ENCODE assay signal across 8 cellular contexts in the genomic region with DNA sequence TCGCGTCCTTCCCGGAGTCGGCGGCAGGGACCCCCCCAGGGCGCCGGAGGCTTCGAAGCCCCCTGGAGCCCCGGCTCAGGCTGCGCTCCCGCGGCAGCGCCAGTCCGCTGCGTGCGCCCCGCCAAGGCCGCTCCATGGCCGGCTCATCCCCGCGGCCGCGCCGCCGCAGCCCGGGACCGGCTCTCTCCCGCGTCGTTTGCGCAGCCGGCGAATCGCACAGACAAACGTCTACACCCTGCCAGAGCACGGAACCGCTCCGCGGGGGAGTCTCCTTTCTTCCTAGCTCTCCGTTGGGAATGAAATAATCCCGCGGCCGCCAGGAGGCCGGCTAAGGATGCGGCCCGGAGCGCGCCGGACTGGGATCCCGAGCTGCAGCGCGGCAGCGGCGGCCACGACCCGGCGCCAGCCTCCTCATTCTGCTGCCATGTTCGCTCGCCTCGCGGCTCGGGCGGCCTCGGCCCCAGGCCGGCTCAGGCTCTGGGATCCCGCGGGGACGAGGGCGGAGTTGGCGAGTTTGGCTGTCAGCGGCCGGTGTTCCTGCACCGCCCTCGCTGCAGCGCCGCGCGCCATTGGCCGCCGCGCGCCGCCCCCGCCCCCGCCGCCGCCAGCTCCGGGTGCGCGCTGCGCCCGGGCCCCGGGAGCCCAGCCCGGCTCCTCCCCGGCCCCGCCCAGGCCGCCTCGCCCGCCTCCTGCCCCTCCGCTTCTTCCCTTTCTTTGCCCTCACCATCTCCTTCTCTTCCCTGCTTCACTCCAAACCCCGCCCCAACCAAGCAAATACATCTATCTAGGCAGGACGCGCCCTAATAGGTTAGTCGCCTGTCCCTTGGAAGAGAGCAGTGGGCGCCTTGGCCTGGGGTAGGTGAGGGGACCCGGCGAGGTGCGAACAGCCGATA. TPM values are rescaled to one million over a fixed set of nuclear protein-coding genes. Genes with fewer than 3 reads are reported as not detected.
DNase-seq lines count a peak whose midpoint lies in the region; ATAC-seq and TF ChIP-seq lines count a peak whose summit lies in the region.

A gene with protein sequence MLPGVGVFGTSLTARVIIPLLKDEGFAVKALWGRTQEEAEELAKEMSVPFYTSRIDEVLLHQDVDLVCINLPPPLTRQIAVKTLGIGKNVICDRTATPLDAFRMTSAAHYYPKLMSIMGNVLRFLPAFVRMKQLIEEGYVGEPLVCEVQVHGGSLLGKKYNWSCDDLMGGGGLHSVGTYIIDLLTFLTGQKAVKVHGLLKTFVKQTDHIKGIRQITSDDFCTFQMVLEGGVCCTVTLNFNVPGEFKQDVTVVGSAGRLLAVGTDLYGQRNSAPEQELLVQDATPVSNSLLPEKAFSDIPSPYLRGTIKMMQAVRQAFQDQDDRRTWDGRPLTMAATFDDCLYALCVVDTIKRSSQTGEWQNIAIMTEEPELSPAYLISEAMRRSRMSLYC (minus strand): TSS at position 479 of the 893 bp plus-strand sequence. CDS start 710 bp downstream, outside the sequence.

- H3K4me3 ChIP-seq in Caco-2 (ENCODE audit: low read depth, low read length), result peak within 1 kb of the TSS; percentile 56
- peak within 1 kb of the TSS; percentile 63 for H3K4me3 ChIP-seq in NT2/D1 (ENCODE audit: insufficient read length, low read depth)
- peak within 1 kb of the TSS; percentile 77 for H3K4me3 ChIP-seq in epithelial cell of esophagus (ENCODE audit: low read length)
- peak within 1 kb of the TSS; percentile 71 for H3K4me3 ChIP-seq in mononuclear cell (ENCODE audit: low read length)

- H3K4me3 Mint-ChIP-seq in Caco-2 (ENCODE audit: unreplicated experiment), result peak within 1 kb of the TSS; percentile 78

- H3K27me3 ChIP-seq in Caco-2 (replicated peaks; ENCODE audit: control insufficient read depth, insufficient read depth, low read length), result peaks cover 4% of the 10 kb centered on the region; the same call in 1 of the 2 replicates
- H3K27me3 ChIP-seq in NT2/D1 (ENCODE audit: insufficient read depth, insufficient read length), result peaks cover 64% of the 10 kb centered on the region
- H3K27me3 ChIP-seq in mononuclear cell (ENCODE audit: insufficient read depth, low read length), result no peaks in the 10 kb centered on the region

- no peaks in the 10 kb centered on the region for H3K36me3 ChIP-seq in Caco-2 (ENCODE audit: control insufficient read depth, insufficient read depth, low read length)
- H3K36me3 ChIP-seq in NT2/D1 (ENCODE audit: insufficient read depth, insufficient read length, low read length), result no peaks in the 10 kb centered on the region

- H3K27ac Mint-ChIP-seq in Caco-2 (ENCODE audit: unreplicated experiment), result no peak within 1 kb of the TSS

- peaks cover 39% of the 10 kb centered on the region for H3K27me3 Mint-ChIP-seq in Caco-2 (ENCODE audit: insufficient read depth, unreplicated experiment)

- POLR2A ChIA-PET in Caco-2 (lab: Charles Lee), result interaction anchor here (0.6 kb wide), 2 partner anchors 41 to 208 kb away, joined by 5 to 6 read pairs; no protein-coding TSS in a partner anchor

- TF ChIP-seq CTCF in Caco-2 (IDR thresholded peaks at IDR 0.05; ENCODE audit: insufficient read depth in 1 of 2, low read depth in 1 of 2, low read length in 1 of 2, severe bottlenecking in 1 of 2, unreplicated experiment in 1 of 2) (peak in 1 of 2 experiments; percentile 14), epithelial cell of esophagus (IDR thresholded peaks at IDR 0.05; ENCODE audit: insufficient read depth, low read depth, low read length, missing control alignments) (peak; percentile 25)

- H3K4me1 ChIP-seq in Caco-2, result peaks cover 4% of the 10 kb centered on the region; the same call in 1 of the 2 replicates
- peaks cover 3% of the 10 kb centered on the region for H3K4me1 ChIP-seq in NT2/D1 (ENCODE audit: insufficient read depth, insufficient read length)
- H3K4me1 ChIP-seq in mononuclear cell (ENCODE audit: insufficient read depth, low read length), result peaks cover 38% of the 10 kb centered on the region

- H3K36me3 Mint-ChIP-seq in Caco-2 (ENCODE audit: insufficient read depth, unreplicated experiment), result no peaks in the 10 kb centered on the region

- peak within 1 kb of the TSS; percentile 71 for H3K9ac ChIP-seq in NT2/D1 (ENCODE audit: insufficient read length, low read depth)

- peaks cover 7% of the 10 kb centered on the region for H3K4me1 Mint-ChIP-seq in Caco-2 (ENCODE audit: low read depth, unreplicated experiment)

- DNase-seq in Caco-2 (peak; percentile 68 to 82), HT1080 (ENCODE audit: low read depth) (peak; percentile 72), NT2/D1 (ENCODE audit: low read depth, low spot score) (no peak), activated T-cell treated with anti-CD3 and anti-CD28 coated beads for 24 hours (ENCODE audit: low read depth) (peak; percentile 77), epithelial cell of esophagus (ENCODE audit: low read depth) (peak; percentile 90)
- peak; percentile 72 for DNase-seq in stimulated activated CD8-positive, alpha-beta memory T cell treated with anti-CD3 and anti-CD28 coated beads, Interleukin-4, amount 100 ng/mL, for 24 hours (ENCODE audit: low read depth)

- ATAC-seq in GM21360 (IDR thresholded peaks at IDR 0.05; ENCODE audit: unreplicated experiment), result peak; percentile 77

- no TSS peak for BruUV-seq in Caco-2 (replicated peaks; lab: Mats Ljungman, UMichigan)

- CTCF ChIA-PET in Caco-2 (lab: Charles Lee), result interaction anchor here (0.6 to 1.8 kb wide), 3 partner anchors 28 to 87 kb away, joined by 3 to 12 read pairs (median 3); a partner anchor contains a TSS

- no peaks in the 10 kb centered on the region for H3K9me3 Mint-ChIP-seq in Caco-2 (ENCODE audit: unreplicated experiment)

- H3K9me3 ChIP-seq in Caco-2 (no peaks in the 10 kb centered on the region), NT2/D1 (ENCODE audit: insufficient read depth, low read length) (no peaks in the 10 kb centered on the region), mononuclear cell (ENCODE audit: low read depth, low read length) (no peaks in the 10 kb centered on the region)

- intact Hi-C loops in Caco-2 (cut with micrococcal nuclease; ENCODE audit: unreplicated experiment), result loop anchor here (5.0 kb wide), 1 partner anchor 85 kb away; a partner anchor contains a TSS

RNA-seq across cellular contexts. Expression of the gene that starts here (rescaled TPM):
- total RNA-seq in Caco-2 (2022), result 0.65 and 0.84 TPM in 2 replicates
- total RNA-seq in HT1080 (2014; rRNA removed; shearing (Covaris generic)), result 4.7 and 6.6 TPM in 2 replicates
- 1.6 and 1.7 TPM in 2 replicates for polyA plus RNA-seq in HT1080 (2015; cell fraction: cytosol; rRNA removed)
- polyA plus RNA-seq in HT1080 (2015; cell fraction: nucleus; rRNA removed), result 1.5 and 1.9 TPM in 2 replicates
- 10.3 TPM for total RNA-seq in mononuclear cell

Comparison
In these comparisons a context has a peak if more than half of its experiments do, and no peak if none do; other contexts are left out.
1. Peak in DNase-seq and H3K4me3 ChIP-seq in Caco-2; RNA of the gene not detected or under 1 TPM.